8 cellular contexts compared by ENCODE assay signal in the genomic region with DNA sequence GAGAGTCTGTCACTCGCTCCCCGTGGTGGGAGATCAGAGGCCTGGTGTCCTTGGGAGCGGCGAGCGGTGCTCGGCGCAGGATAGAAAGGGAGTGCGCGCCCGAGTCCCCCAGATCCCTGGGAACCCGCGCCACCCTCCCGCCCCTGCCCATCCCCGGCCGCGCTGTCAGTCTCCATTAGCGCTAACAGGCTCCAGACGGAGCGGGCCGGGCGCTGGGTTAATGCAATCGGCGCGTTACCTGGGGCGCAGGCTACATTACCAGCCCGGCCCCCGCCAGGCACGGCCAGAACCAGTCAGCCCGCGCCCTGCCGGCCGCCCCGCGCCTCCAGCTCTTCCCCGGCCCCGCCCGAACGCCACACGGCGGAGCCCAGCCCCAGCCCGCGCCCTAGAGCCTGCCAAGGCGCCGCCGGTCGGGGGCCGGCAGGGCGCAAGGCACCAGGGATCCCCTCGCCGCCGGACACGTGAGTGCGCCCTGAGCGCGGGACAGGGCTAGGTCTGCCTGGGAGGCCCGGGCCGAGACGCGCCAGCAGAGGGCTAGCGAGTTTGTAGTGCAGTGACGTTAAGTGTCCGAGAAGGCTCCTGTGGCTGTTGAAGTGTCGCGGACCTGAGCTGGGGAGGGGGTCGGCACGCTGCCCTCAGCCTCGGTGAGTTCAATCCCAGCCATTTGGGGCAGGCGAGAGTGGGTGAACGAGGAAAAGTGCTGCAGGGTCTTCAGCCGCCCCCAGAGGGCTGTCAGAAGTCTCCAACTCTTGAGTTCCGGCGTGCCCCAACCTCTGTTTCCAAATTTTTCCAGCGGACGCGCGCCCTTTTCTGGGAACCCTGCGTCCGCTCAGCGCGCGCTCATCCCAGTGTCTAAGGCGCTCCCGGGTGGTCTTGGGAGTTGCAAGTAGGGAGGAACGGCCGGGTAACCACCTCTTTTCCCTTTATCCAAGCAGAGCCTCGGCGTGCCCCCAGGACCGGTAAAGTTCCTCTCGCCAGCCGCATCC. TPM values are rescaled to one million over a fixed set of nuclear protein-coding genes. Genes with fewer than 3 reads are reported as not detected.
DNase-seq lines count a peak whose midpoint lies in the region; ATAC-seq and TF ChIP-seq lines count a peak whose summit lies in the region.

A gene (plus strand): TSS at position 280 of the 986 bp plus-strand sequence. CDS start 707 bp downstream, outside the sequence.

- H3K27me3 Mint-ChIP-seq in HFFc6 (ENCODE audit: insufficient read depth) (peaks cover 27% of the 10 kb centered on the region), chondrocyte (ENCODE audit: low read depth) (peaks cover 42% of the 10 kb centered on the region)

- H3K9me3 ChIP-seq in iPS-15b (ENCODE audit: control insufficient read depth, insufficient read depth, low read length) (no peaks in the 10 kb centered on the region), gastrocnemius medialis (no peaks in the 10 kb centered on the region)

- H3K27ac Mint-ChIP-seq in HFFc6, result no peak within 1 kb of the TSS
- no peak within 1 kb of the TSS for H3K27ac Mint-ChIP-seq in chondrocyte (ENCODE audit: unreplicated experiment)

- H3K4me1 Mint-ChIP-seq in HFFc6 (ENCODE audit: low read depth) (no peaks in the 10 kb centered on the region), chondrocyte (ENCODE audit: low read depth) (peaks cover 4% of the 10 kb centered on the region)

- no peak within 1 kb of the TSS for H3K4me3 Mint-ChIP-seq in HFFc6
- peak within 1 kb of the TSS; percentile 49 for H3K4me3 Mint-ChIP-seq in chondrocyte (ENCODE audit: unreplicated experiment)

- H3K36me3 ChIP-seq in iPS-15b (ENCODE audit: control insufficient read depth, insufficient read depth, low read length), result no peaks in the 10 kb centered on the region
- no peaks in the 10 kb centered on the region for H3K36me3 ChIP-seq in gastrocnemius medialis

- H3K36me3 Mint-ChIP-seq in HFFc6 (ENCODE audit: low read depth) (no peaks in the 10 kb centered on the region), chondrocyte (ENCODE audit: low read depth) (peaks cover 3% of the 10 kb centered on the region)

- no peak for DNase-seq in HFFc6
- DNase-seq in chondrocyte (ENCODE audit: low spot score), result no peak
- DNase-seq in gastrocnemius medialis, result no peak
- DNase-seq in foreskin melanocyte, result no peak
- DNase-seq in NCI-H2171 (lab: John Stamatoyannopoulos, UW), result no peak

- no peak for TF ChIP-seq POLR2A in gastrocnemius medialis (IDR thresholded peaks at IDR 0.05)

- H3K4me3 ChIP-seq in iPS-15b (ENCODE audit: low read depth, low read length) (peak within 1 kb of the TSS; percentile 64), gastrocnemius medialis (peak within 1 kb of the TSS; percentile 13 to 32 (median 24))

- H3K27me3 ChIP-seq in iPS-15b (ENCODE audit: control insufficient read depth, insufficient read depth, low read length) (peaks cover 83% of the 10 kb centered on the region), gastrocnemius medialis (peaks cover 18 to 45% (median 20%) of the 10 kb centered on the region in 3 donors)

- H3K9ac ChIP-seq in iPS-15b (ENCODE audit: low read depth, low read length), result no peak within 1 kb of the TSS

- intact Hi-C loops in gastrocnemius medialis (cut with DNase I; ENCODE audit: low total_unique reads), result loop anchor here (2.0 kb wide), 1 partner anchor 45 kb away; no protein-coding TSS in a partner anchor

- H3K4me1 ChIP-seq in iPS-15b (ENCODE audit: control insufficient read depth, insufficient read depth, low read length) (no peaks in the 10 kb centered on the region), gastrocnemius medialis (no peaks in the 10 kb centered on the region)

- in situ Hi-C loops in gastrocnemius medialis (cut with MboI; ENCODE audit: low sequenced_read_pairs in 4 of 4), result loop anchor here in 1 of 4 donors (10.0 kb wide), 1 partner anchor 49 kb away; no protein-coding TSS in a partner anchor

- H3K27ac ChIP-seq in gastrocnemius medialis, result no peak within 1 kb of the TSS

- TF ChIP-seq CTCF in HFFc6 (IDR thresholded peaks at IDR 0.05) (0 out of 2 replicates have a peak, but pooled peaks have one; percentile 27), chondrocyte (IDR thresholded peaks at IDR 0.05) (peak; percentile 34), gastrocnemius medialis (IDR thresholded peaks at IDR 0.05 in 4 of 5, conservative IDR thresholded peaks at IDR 0.05 in 1 of 5) (peak in 2 of 5 experiments; percentile 22 to 32)

- ATAC-seq in gastrocnemius medialis (peak in 1 of 2 donors; percentile 21), HG03378 (IDR thresholded peaks at IDR 0.05; ENCODE audit: unreplicated experiment) (no peak), HG03469 (IDR thresholded peaks at IDR 0.05; ENCODE audit: unreplicated experiment) (no peak)

- H3K9me3 Mint-ChIP-seq in HFFc6, result no peaks in the 10 kb centered on the region
- no peaks in the 10 kb centered on the region for H3K9me3 Mint-ChIP-seq in chondrocyte (ENCODE audit: low read depth)

RNA-seq across cellular contexts. Expression of the gene that starts here (rescaled TPM):
- total RNA-seq in HFFc6 (2021; fragmentation: NEBNext Ultra II Directional; extraction: Animal tissue kit (Norgen Biotek cat#: 25700)), result not detected
- total RNA-seq in chondrocyte (not detected in 3 replicates), gastrocnemius medialis (not detected)
